Comparison of ENCODE assay signal across 20 cellular contexts in genomic region chr3:174325834-174326705, GRCh38.
DNase-seq lines count a peak whose midpoint lies in the region; ATAC-seq and TF ChIP-seq lines count a peak whose summit lies in the region.
"Had no signal": no experiment of that assay in that cellular context is flagged by ENCODE, and none has a peak within 500 bp of the region (broad histone marks: within the 10 kb centered on the region; RNA-seq: fewer than 3 reads in every experiment).

No MANE protein-coding gene starts in this region.

- H4K8ac ChIP-seq in H9 (replicated peaks; ENCODE audit: insufficient read length, low read depth, low read length) = no peak overlapping the region

- no CpG with 5 or more reads among the region's 7 CpGs for WGBS in H9 (ENCODE audit: extremely low coverage, insufficient read length, low lambda C conversion rate)

- no peak overlapping the region for H3K14ac ChIP-seq in H9 (ENCODE audit: insufficient read depth, low read length)

- H3K27me3 ChIP-seq in ACC112 (ENCODE audit: insufficient read depth, low read length) (no peaks in the 10 kb centered on the region), H9 (ENCODE audit: insufficient read depth, low read length) (no peaks in the 10 kb centered on the region)
- H3K27me3 ChIP-seq: sigmoid colon had no signal

- no peak overlapping the region for H3K4me2 ChIP-seq in H9 (ENCODE audit: insufficient read depth, insufficient read length, low read length)
- H3K4me2 ChIP-seq: KMS-11, PC-9 had no signal

- H2BK12ac ChIP-seq in H9 (ENCODE audit: insufficient read length, low read depth, low read length) = no peak overlapping the region

- no peak overlapping the region for H2BK5ac ChIP-seq in H9 (ENCODE audit: insufficient read length, low read length)

- in situ Hi-C loops in astrocyte of the spinal cord (cut with HindIII; ENCODE audit: low sequenced_read_pairs) = no loop called here

- H3K4me3 Mint-ChIP-seq in H9 = no peak overlapping the region
- H3K4me3 Mint-ChIP-seq: activated naive CD4-positive, alpha-beta T cell treated with anti-CD3 and anti-CD28 coated beads, Interleukin-2, amount 50 U/mL, for 24 hours; central memory CD8-positive, alpha-beta T cell; natural killer cell treated with Interleukin-12 subunit alpha and Interleukin-12 subunit beta and Interleukin-15 and Interleukin-18, amount 100 ng/mL, for 72 hours had no signal

- H3K79me2 ChIP-seq in ACC112 (ENCODE audit: control insufficient read depth, insufficient read depth, low read length, unreplicated experiment) = no peaks in the 10 kb centered on the region
- no peaks in the 10 kb centered on the region for H3K79me2 ChIP-seq in H9 (ENCODE audit: insufficient read depth, low read length)

- no peaks in the 10 kb centered on the region for H3K9me3 ChIP-seq in H9 (ENCODE audit: control insufficient read depth, low read depth, low read length)
- H3K9me3 ChIP-seq: sigmoid colon had no signal

- H2BK15ac ChIP-seq in H9 (ENCODE audit: low read depth, low read length) = no peak overlapping the region

- ATAC-seq in HG02884 (IDR thresholded peaks at IDR 0.05; ENCODE audit: unreplicated experiment) = no peak
- no peak for ATAC-seq in HG03039 (IDR thresholded peaks at IDR 0.05; ENCODE audit: unreplicated experiment)
- ATAC-seq: natural killer cell treated with Interleukin-12 subunit alpha and Interleukin-12 subunit beta and Interleukin-15 and Interleukin-18, amount 100 ng/mL, for 72 hours had no signal

- H3K4me1 ChIP-seq in ACC112 (ENCODE audit: control insufficient read depth, insufficient read depth, low read length, unreplicated experiment) (peaks cover 32% of the 10 kb centered on the region), H9 (ENCODE audit: insufficient read depth, low read length) (no peaks in the 10 kb centered on the region; the same call in 1 of the 2 replicates)
- H3K4me1 ChIP-seq: left ventricle myocardium inferior had no signal

- no peak for DNase-seq in H9
- peak; percentile 74 for DNase-seq in astrocyte of the spinal cord (ENCODE audit: low read depth, low spot score)
- DNase-seq in iris pigment epithelial cell (ENCODE audit: low read depth) = peak; percentile 33
- DNase-seq in activated CD4-positive, CD25-positive, alpha-beta regulatory T cell treated with anti-CD3 and anti-CD28 coated beads, Interleukin-2, amount 50 U/mL, for 72 hours = no peak
- DNase-seq in activated gamma-delta T cell (lab: John Stamatoyannopoulos, UW) = no peak
- DNase-seq: left ventricle myocardium inferior; NCI-H1417 treated with DMSO at 0.1 percent for 48 hours; NCI-H524 treated with DMSO at 0.1 percent for 48 hours; PC-9; sigmoid colon; stimulated activated naive CD4-positive, alpha-beta T cell treated with Interleukin-2 at 50 U/mL for 16 hours had no signal

- no peaks in the 10 kb centered on the region for H3K79me1 ChIP-seq in H9 (ENCODE audit: insufficient read depth, low read depth, low read length, poor library complexity, severe bottlenecking)

- H3K27ac ChIP-seq in ACC112 (ENCODE audit: low read depth, low read length) (no peak overlapping the region), H9 (ENCODE audit: insufficient read length, low read depth, low read length) (no peak overlapping the region)
- H3K27ac ChIP-seq: epithelial cell of prostate, HL-60, KMS-11, left ventricle myocardium inferior, PC-9, sigmoid colon had no signal

- H4K20me1 ChIP-seq in H9 (ENCODE audit: control insufficient read depth, insufficient read depth, insufficient read length) = no peaks in the 10 kb centered on the region

- H3K9ac ChIP-seq in H9 (ENCODE audit: extremely low read depth, insufficient read length, low read length) = no peak overlapping the region
- H3K9ac ChIP-seq: KMS-11 had no signal

- no peak overlapping the region for H4K5ac ChIP-seq in H9 (ENCODE audit: insufficient read length, low read depth, low read length)

- no peaks in the 10 kb centered on the region for H3K23me2 ChIP-seq in H9 (ENCODE audit: insufficient read length, low read depth, low read length, poor library complexity, severe bottlenecking)

- H3K9me3 Mint-ChIP-seq in H9 = peaks cover 5 to 6% of the 10 kb centered on the region in 2 experiments

- H3K27me3 Mint-ChIP-seq in H9 (ENCODE audit: low read depth) = no peaks in the 10 kb centered on the region
- H3K27me3 Mint-ChIP-seq: activated naive CD4-positive, alpha-beta T cell treated with anti-CD3 and anti-CD28 coated beads, Interleukin-2, amount 50 U/mL, for 24 hours; central memory CD8-positive, alpha-beta T cell; natural killer cell treated with Interleukin-12 subunit alpha and Interleukin-12 subunit beta and Interleukin-15 and Interleukin-18, amount 100 ng/mL, for 72 hours had no signal

- H3K4me1 Mint-ChIP-seq in H9 = peaks cover 17% of the 10 kb centered on the region in 2 experiments
- H3K4me1 Mint-ChIP-seq: activated naive CD4-positive, alpha-beta T cell treated with anti-CD3 and anti-CD28 coated beads, Interleukin-2, amount 50 U/mL, for 24 hours; central memory CD8-positive, alpha-beta T cell had no signal

- H2AFZ ChIP-seq in ACC112 (ENCODE audit: low read length, unreplicated experiment) (peak overlapping the region; percentile 57), H9 (ENCODE audit: low read length) (no peak overlapping the region)
- H2AFZ ChIP-seq: PC-9 had no signal

- no peak overlapping the region for H3K23ac ChIP-seq in H9 (ENCODE audit: insufficient read length, low read depth, low read length)

- no peak overlapping the region; the same call in 1 of the 2 replicates for H3K4me3 ChIP-seq in ACC112 (ENCODE audit: low read depth, low read length)
- no peak overlapping the region for H3K4me3 ChIP-seq in astrocyte of the spinal cord (ENCODE audit: low read depth, low read length)
- H3K4me3 ChIP-seq: left ventricle myocardium inferior, PC-9, sigmoid colon had no signal

- no peak for TF ChIP-seq CTCF in H9 (conservative IDR thresholded peaks at IDR 0.05)
- TF ChIP-seq CTCF in astrocyte of the spinal cord (IDR thresholded peaks at IDR 0.05; ENCODE audit: low read depth, low read length) = no peak

- H3K36me3 ChIP-seq in ACC112 (ENCODE audit: insufficient read depth, low read length) = no peaks in the 10 kb centered on the region
- H3K36me3 ChIP-seq: left ventricle myocardium inferior, sigmoid colon had no signal

- H3K27ac Mint-ChIP-seq in H9 = peak overlapping the region in 2 of 3 experiments; percentile 12 to 33; a peak in 2 of 7 replicates
- H3K27ac Mint-ChIP-seq: activated naive CD4-positive, alpha-beta T cell treated with anti-CD3 and anti-CD28 coated beads, Interleukin-2, amount 50 U/mL, for 24 hours; natural killer cell treated with Interleukin-12 subunit alpha and Interleukin-12 subunit beta and Interleukin-15 and Interleukin-18, amount 100 ng/mL, for 72 hours had no signal

- H2BK120ac ChIP-seq in H9 (ENCODE audit: low read depth, low read length, poor library complexity, severe bottlenecking) = no peak overlapping the region

- no peak overlapping the region for H3K18ac ChIP-seq in H9 (ENCODE audit: insufficient read length, low read depth, low read length)

- H3T11ph ChIP-seq in H9 (ENCODE audit: low read length) = no peak overlapping the region

- H3K56ac ChIP-seq in H9 (ENCODE audit: insufficient read length, low read depth, low read length) = no peak overlapping the region

- H2AK5ac ChIP-seq in H9 (ENCODE audit: insufficient read length, low read length) = no peak overlapping the region

- no peak overlapping the region for H3K4ac ChIP-seq in H9 (ENCODE audit: low read depth, low read length)

- no peak overlapping the region for H2BK20ac ChIP-seq in H9 (ENCODE audit: low read depth, low read length, poor library complexity, severe bottlenecking)

- H3K36me3 Mint-ChIP-seq in H9 (ENCODE audit: insufficient read depth in 1 of 3, low read depth in 3 of 3) = peaks cover 0 to 5% (median 4%) of the 10 kb centered on the region in 3 experiments; a peak in 5 of 7 replicates
- H3K36me3 Mint-ChIP-seq: activated naive CD4-positive, alpha-beta T cell treated with anti-CD3 and anti-CD28 coated beads, Interleukin-2, amount 50 U/mL, for 24 hours had no signal

- no peak overlapping the region for H4K91ac ChIP-seq in H9 (ENCODE audit: insufficient read length, low read depth, low read length)

Comparison
In these comparisons a context has a peak if more than half of its experiments do, and no peak if none do; other contexts are left out.
1. DNase-seq: peak in astrocyte of the spinal cord (single experiment) and iris pigment epithelial cell (single experiment); none in H9 (single experiment), activated CD4-positive, CD25-positive, alpha-beta regulatory T cell treated with anti-CD3 and anti-CD28 coated beads, Interleukin-2, amount 50 U/mL, for 72 hours (single experiment) and activated gamma-delta T cell (single experiment).